38 cellular contexts compared by ENCODE assay signal in genomic region chr1:194033646-194034045, GRCh38.
"Had no signal": no experiment of that assay in that cellular context is flagged by ENCODE, and none has a peak within 500 bp of the region (broad histone marks: within the 10 kb centered on the region; RNA-seq: fewer than 3 reads in every experiment).

No MANE protein-coding gene starts in this region.

- H3K27me3 ChIP-seq: body of pancreas, brain microvascular endothelial cell, breast epithelium had no signal

- H3K4me1 Mint-ChIP-seq: activated CD4-positive, alpha-beta memory T cell treated with anti-CD3 and anti-CD28 coated beads, Interleukin-2, amount 10 ng/mL, durations not matched to agents 7 days and 5 days; activated CD4-positive, alpha-beta T cell treated with anti-CD3 and anti-CD28 coated beads for 36 hours; activated CD4-positive, alpha-beta T cell treated with anti-CD3 and anti-CD28 coated beads, Interleukin-2, amount 10 ng/mL, durations not matched to agents 7 days and 5 days; activated CD8-positive, alpha-beta memory T cell treated with anti-CD3 and anti-CD28 coated beads, Interleukin-2, amount 10 ng/mL, durations not matched to agents 7 days and 5 days; activated naive CD4-positive, alpha-beta T cell treated with anti-CD3 and anti-CD28 coated beads, Interleukin-2, amount 10 ng/mL, durations not matched to agents 7 days and 5 days; activated naive CD8-positive, alpha-beta T cell treated with anti-CD3 and anti-CD28 coated beads, Interleukin-2, amount 10 ng/mL, durations not matched to agents 7 days and 5 days; activated naive CD8-positive, alpha-beta T cell treated with anti-CD3 and anti-CD28 coated beads, Interleukin-2, amount 50 U/mL, for 24 hours; WTC11 had no signal

- H3K4me1 ChIP-seq: body of pancreas, breast epithelium had no signal

- H3K27me3 Mint-ChIP-seq: activated CD4-positive, alpha-beta memory T cell treated with anti-CD3 and anti-CD28 coated beads, Interleukin-2, amount 10 ng/mL, durations not matched to agents 7 days and 5 days; activated CD4-positive, alpha-beta T cell treated with anti-CD3 and anti-CD28 coated beads for 36 hours; activated CD4-positive, alpha-beta T cell treated with anti-CD3 and anti-CD28 coated beads, Interleukin-2, amount 10 ng/mL, durations not matched to agents 7 days and 5 days; activated CD8-positive, alpha-beta memory T cell treated with anti-CD3 and anti-CD28 coated beads, Interleukin-2, amount 10 ng/mL, durations not matched to agents 7 days and 5 days; activated naive CD4-positive, alpha-beta T cell treated with anti-CD3 and anti-CD28 coated beads, Interleukin-2, amount 10 ng/mL, durations not matched to agents 7 days and 5 days; activated naive CD4-positive, alpha-beta T cell treated with anti-CD3 and anti-CD28 coated beads, Interleukin-2, amount 50 U/mL, for 24 hours; activated naive CD8-positive, alpha-beta T cell; activated naive CD8-positive, alpha-beta T cell treated with anti-CD3 and anti-CD28 coated beads, Interleukin-2, amount 10 ng/mL, durations not matched to agents 7 days and 5 days; activated naive CD8-positive, alpha-beta T cell treated with anti-CD3 and anti-CD28 coated beads, Interleukin-2, amount 50 U/mL, for 24 hours; activated T-cell treated with anti-CD3 and anti-CD28 coated beads, Interleukin-2, amount 50 U/mL, for 24 hours had no signal

- H3K36me3 ChIP-seq: brain microvascular endothelial cell, breast epithelium, WERI-Rb-1 had no signal

- H3K27ac ChIP-seq: body of pancreas, brain microvascular endothelial cell, breast epithelium, WERI-Rb-1 had no signal

- ATAC-seq: activated CD4-positive, alpha-beta T cell treated with anti-CD3 and anti-CD28 coated beads for 36 hours; activated CD4-positive, CD25-positive, alpha-beta regulatory T cell treated with anti-CD3 and anti-CD28 coated beads, Interleukin-2, amount 50 U/mL, for 24 hours; activated CD8-positive, alpha-beta memory T cell treated with anti-CD3 and anti-CD28 coated beads, Interleukin-2, amount 10 ng/mL, durations not matched to agents 7 days and 5 days; activated CD8-positive, alpha-beta T cell treated with anti-CD3 and anti-CD28 coated beads, Interleukin-2, amount 10 ng/mL, durations not matched to agents 7 days and 5 days; activated naive CD8-positive, alpha-beta T cell treated with anti-CD3 and anti-CD28 coated beads, Interleukin-2, amount 50 U/mL, for 24 hours; body of pancreas; WTC11 had no signal

- H3K4me3 Mint-ChIP-seq: activated CD4-positive, alpha-beta memory T cell treated with anti-CD3 and anti-CD28 coated beads, Interleukin-2, amount 10 ng/mL, durations not matched to agents 7 days and 5 days; activated CD4-positive, alpha-beta T cell treated with anti-CD3 and anti-CD28 coated beads for 36 hours; activated CD4-positive, alpha-beta T cell treated with anti-CD3 and anti-CD28 coated beads, Interleukin-2, amount 10 ng/mL, durations not matched to agents 7 days and 5 days; activated CD8-positive, alpha-beta memory T cell treated with anti-CD3 and anti-CD28 coated beads, Interleukin-2, amount 10 ng/mL, durations not matched to agents 7 days and 5 days; activated CD8-positive, alpha-beta T cell treated with anti-CD3 and anti-CD28 coated beads, Interleukin-2, amount 10 ng/mL, durations not matched to agents 7 days and 5 days; activated naive CD4-positive, alpha-beta T cell treated with anti-CD3 and anti-CD28 coated beads, Interleukin-2, amount 10 ng/mL, durations not matched to agents 7 days and 5 days; activated naive CD4-positive, alpha-beta T cell treated with anti-CD3 and anti-CD28 coated beads, Interleukin-2, amount 50 U/mL, for 24 hours; activated naive CD8-positive, alpha-beta T cell; activated naive CD8-positive, alpha-beta T cell treated with anti-CD3 and anti-CD28 coated beads, Interleukin-2, amount 10 ng/mL, durations not matched to agents 7 days and 5 days; activated naive CD8-positive, alpha-beta T cell treated with anti-CD3 and anti-CD28 coated beads, Interleukin-2, amount 50 U/mL, for 24 hours; activated T-cell treated with anti-CD3 and anti-CD28 coated beads, Interleukin-2, amount 50 U/mL, for 24 hours; T-helper 1 cell treated with Interleukin-12 subunit alpha and Interleukin-12 subunit beta and Interleukin-4 antibody, amounts not matched to agents 30 μg/mL and 1 μg/mL, for 36 hours; T-helper 2 cell treated with Interferon-gamma antibody and Interleukin-4, amounts not matched to agents 5 μg/mL and 100 μg/mL, for 36 hours; WTC11 had no signal

- H3K4me3 ChIP-seq: body of pancreas, breast epithelium had no signal

- FAIRE-seq: astrocyte, TTC549 had no signal

- DNase-seq: activated CD4-positive, alpha-beta memory T cell treated with anti-CD3 and anti-CD28 coated beads, Interleukin-2, amount 10 ng/mL, durations not matched to agents 7 days and 5 days; activated CD4-positive, alpha-beta T cell treated with anti-CD3 and anti-CD28 coated beads for 1 hour; activated CD4-positive, alpha-beta T cell treated with anti-CD3 and anti-CD28 coated beads for 36 hours; activated CD4-positive, alpha-beta T cell treated with anti-CD3 and anti-CD28 coated beads for 48 hours; activated CD4-positive, alpha-beta T cell treated with anti-CD3 and anti-CD28 coated beads, Interleukin-2, amount 10 ng/mL, durations not matched to agents 7 days and 5 days; activated CD4-positive, alpha-beta T cell treated with anti-CD3 and anti-CD28 coated beads, Interleukin-2, amount 50 U/mL, for 48 hours; activated CD4-positive, CD25-positive, alpha-beta regulatory T cell; activated CD8-positive, alpha-beta memory T cell treated with anti-CD3 and anti-CD28 coated beads for 24 hours; activated CD8-positive, alpha-beta memory T cell treated with anti-CD3 and anti-CD28 coated beads, Interleukin-2, amount 10 ng/mL, durations not matched to agents 7 days and 5 days; activated CD8-positive, alpha-beta memory T cell treated with anti-CD3 and anti-CD28 coated beads, Interleukin-2, amount 50 U/mL, for 48 hours; activated CD8-positive, alpha-beta T cell treated with anti-CD3 and anti-CD28 coated beads, Interleukin-2, amount 10 ng/mL, durations not matched to agents 7 days and 5 days; activated effector memory CD4-positive, alpha-beta T cell treated with Interleukin-2 at 50 U/mL for 16 hours; activated gamma-delta T cell; activated naive CD4-positive, alpha-beta T cell treated with anti-CD3 and anti-CD28 coated beads, Interleukin-2, amount 10 ng/mL, durations not matched to agents 7 days and 5 days; activated naive CD4-positive, alpha-beta T cell treated with Interleukin-2 at 50 U/mL for 16 hours; activated naive CD8-positive, alpha-beta T cell treated with anti-CD3 and anti-CD28 coated beads, Interleukin-2, amount 10 ng/mL, durations not matched to agents 7 days and 5 days; activated naive CD8-positive, alpha-beta T cell treated with anti-CD3 and anti-CD28 coated beads, Interleukin-2, amount 50 U/mL, for 24 hours; activated T-cell treated with anti-CD3 and anti-CD28 coated beads, Interleukin-2, amount 50 U/mL, for 24 hours; activated T-cell treated with anti-CD3 and anti-CD28 coated beads, Interleukin-2, amount 50 U/mL, for 48 hours; amygdala; anterior cingulate cortex; body of pancreas; brain microvascular endothelial cell; central memory CD4-positive, alpha-beta T cell; T-helper 1 cell; T-helper 2 cell; T-helper 9 cell; WERI-Rb-1 had no signal

- H3K27ac Mint-ChIP-seq: activated CD4-positive, alpha-beta memory T cell treated with anti-CD3 and anti-CD28 coated beads, Interleukin-2, amount 10 ng/mL, durations not matched to agents 7 days and 5 days; activated CD4-positive, alpha-beta T cell treated with anti-CD3 and anti-CD28 coated beads for 36 hours; activated CD4-positive, alpha-beta T cell treated with anti-CD3 and anti-CD28 coated beads, Interleukin-2, amount 10 ng/mL, durations not matched to agents 7 days and 5 days; activated CD8-positive, alpha-beta memory T cell treated with anti-CD3 and anti-CD28 coated beads, Interleukin-2, amount 10 ng/mL, durations not matched to agents 7 days and 5 days; activated CD8-positive, alpha-beta T cell treated with anti-CD3 and anti-CD28 coated beads, Interleukin-2, amount 10 ng/mL, durations not matched to agents 7 days and 5 days; activated naive CD4-positive, alpha-beta T cell treated with anti-CD3 and anti-CD28 coated beads, Interleukin-2, amount 10 ng/mL, durations not matched to agents 7 days and 5 days; activated naive CD4-positive, alpha-beta T cell treated with anti-CD3 and anti-CD28 coated beads, Interleukin-2, amount 50 U/mL, for 24 hours; activated naive CD8-positive, alpha-beta T cell; activated naive CD8-positive, alpha-beta T cell treated with anti-CD3 and anti-CD28 coated beads, Interleukin-2, amount 10 ng/mL, durations not matched to agents 7 days and 5 days; activated naive CD8-positive, alpha-beta T cell treated with anti-CD3 and anti-CD28 coated beads, Interleukin-2, amount 50 U/mL, for 24 hours; activated T-cell treated with anti-CD3 and anti-CD28 coated beads, Interleukin-2, amount 50 U/mL, for 24 hours; activated T-helper 2 cell treated with anti-CD3 and anti-CD28 coated beads, Interferon-gamma antibody, Interleukin-2, Interleukin-4, amounts not matched to agents 10 μg/mL and 5 μg/mL and 100 μg/mL, durations not matched to agents 14 hours and 24 hours and 36 hours; T-helper 1 cell treated with Interleukin-12 subunit alpha and Interleukin-12 subunit beta and Interleukin-4 antibody, amounts not matched to agents 30 μg/mL and 1 μg/mL, for 36 hours; T-helper 2 cell treated with Interferon-gamma antibody and Interleukin-4, amounts not matched to agents 5 μg/mL and 100 μg/mL, for 36 hours; WTC11 had no signal
